In the genomic region with DNA sequence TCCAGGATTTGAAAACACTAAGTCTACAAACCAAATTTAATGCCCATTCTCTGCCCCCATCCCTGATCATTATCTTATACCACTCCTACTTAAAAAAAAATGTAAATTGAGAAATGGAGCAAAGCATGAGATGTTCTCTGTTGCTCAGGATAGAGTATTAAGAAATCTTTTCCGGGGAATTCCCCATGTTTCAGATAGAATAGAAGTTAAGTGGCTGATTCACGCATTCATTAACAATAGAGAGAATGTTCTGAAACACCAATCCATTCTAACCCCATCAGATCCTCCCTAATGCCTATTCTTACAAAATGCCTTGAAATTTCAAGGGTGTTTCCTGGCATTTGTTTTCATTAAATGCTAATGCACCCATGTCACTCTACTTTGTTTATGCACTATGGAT, we compare ENCODE assay signal across 20 cellular contexts.
A peak's percentile ranks its signal among the peaks of the same experiment; 100 is the strongest.
DNase-seq lines count a peak whose midpoint lies in the region; ATAC-seq and TF ChIP-seq lines count a peak whose summit lies in the region.
"Had no signal": no experiment of that assay in that cellular context is flagged by ENCODE, and none has a peak within 500 bp of the region (broad histone marks: within the 10 kb centered on the region; RNA-seq: fewer than 3 reads in every experiment).

No MANE protein-coding gene starts in this region.

- no peaks in the 10 kb centered on the region for H3K27me3 ChIP-seq in breast epithelium
- H3K27me3 ChIP-seq in naive thymus-derived CD4-positive, alpha-beta T cell (ENCODE audit: control insufficient read depth in 2 of 2, insufficient read depth in 2 of 2, low read length in 2 of 2) = no peaks in the 10 kb centered on the region
- H3K27me3 ChIP-seq: tibial nerve had no signal

- H3K36me3 ChIP-seq in breast epithelium = no peaks in the 10 kb centered on the region
- H3K36me3 ChIP-seq in naive thymus-derived CD4-positive, alpha-beta T cell (ENCODE audit: control insufficient read depth in 2 of 3, insufficient read depth in 3 of 3, low read length in 3 of 3) = no peaks in the 10 kb centered on the region
- H3K36me3 ChIP-seq: tibial nerve had no signal

- POLR2A ChIA-PET in MCF 10A (lab: Yijun Ruan, JAX) = interaction anchor here (2.1 to 4.4 kb wide), 2 partner anchors 38 to 86 kb away, joined by 14 to 21 read pairs; no protein-coding TSS in a partner anchor
- POLR2A ChIA-PET in naive thymus-derived CD4-positive, alpha-beta T cell (lab: Charles Lee) = no interaction called here

- no peaks in the 10 kb centered on the region for H3K9me3 ChIP-seq in breast epithelium
- H3K9me3 ChIP-seq in naive thymus-derived CD4-positive, alpha-beta T cell (ENCODE audit: control insufficient read depth in 2 of 3, low read length in 3 of 3) = no peaks in the 10 kb centered on the region
- H3K9me3 ChIP-seq: tibial nerve had no signal

- no peak for TF ChIP-seq POLR2A in breast epithelium (IDR thresholded peaks at IDR 0.05)

- no peaks in the 10 kb centered on the region for H3K27me3 Mint-ChIP-seq in MCF 10A (ENCODE audit: insufficient read depth, unreplicated experiment)
- peaks cover 0 to 9% (median 0%) of the 10 kb centered on the region in 5 donors for H3K27me3 Mint-ChIP-seq in naive thymus-derived CD4-positive, alpha-beta T cell
- H3K27me3 Mint-ChIP-seq: CD4-positive, CD25-positive, alpha-beta regulatory T cell; stimulated activated naive B cell treated with anti-CD40 and anti-IgM and Interleukin-4, amounts not matched to agents 10 μg/mL and 1 μg/mL and 100 μg/mL, for 72 hours had no signal

- no peak overlapping the region for H3K4me3 Mint-ChIP-seq in MCF 10A (ENCODE audit: unreplicated experiment)
- no peak overlapping the region for H3K4me3 Mint-ChIP-seq in naive thymus-derived CD4-positive, alpha-beta T cell
- H3K4me3 Mint-ChIP-seq: activated CD4-positive, alpha-beta T cell treated with anti-CD3 and anti-CD28 coated beads, Interleukin-2, amount 10 ng/mL, durations not matched to agents 24 days and 14 days; CD4-positive, CD25-positive, alpha-beta regulatory T cell; natural killer cell; stimulated activated naive B cell treated with anti-CD40 and anti-IgM and Interleukin-4, amounts not matched to agents 10 μg/mL and 1 μg/mL and 100 μg/mL, for 72 hours had no signal

- H3K27ac ChIP-seq in breast epithelium = no peak overlapping the region
- H3K27ac ChIP-seq in naive thymus-derived CD4-positive, alpha-beta T cell (ENCODE audit: low read depth, low read length) = no peak overlapping the region
- H3K27ac ChIP-seq: tibial nerve had no signal

- no peak overlapping the region for H3K4me3 ChIP-seq in breast epithelium
- no peak overlapping the region for H3K4me3 ChIP-seq in naive thymus-derived CD4-positive, alpha-beta T cell (ENCODE audit: low read length)
- H3K4me3 ChIP-seq: tibial nerve had no signal

- CTCF ChIA-PET in MCF 10A (lab: Yijun Ruan, JAX) = interaction anchor here (0.5 to 0.7 kb wide), 2 partner anchors 169 to 877 kb away, joined by 3 to 4 read pairs; no protein-coding TSS in a partner anchor
- CTCF ChIA-PET in naive thymus-derived CD4-positive, alpha-beta T cell (lab: Charles Lee) = no interaction called here

- peak; percentile 91 for DNase-seq in MCF 10A (ENCODE audit: unreplicated experiment)
- no peak for DNase-seq in breast epithelium (ENCODE audit: low spot score in 2 of 2)
- DNase-seq in astrocyte of the hippocampus (ENCODE audit: low read depth, low spot score) = peak; percentile 43
- peak; percentile 37 for DNase-seq in glomerular endothelial cell (ENCODE audit: extremely low read depth, low read depth, low spot score)
- DNase-seq in NCI-H1417 (lab: John Stamatoyannopoulos, UW) = no peak
- no peak for DNase-seq in naive thymus-derived CD4-positive, alpha-beta T cell
- DNase-seq: activated CD4-positive, alpha-beta T cell treated with anti-CD3 and anti-CD28 coated beads, Interleukin-2, amount 10 ng/mL, durations not matched to agents 24 days and 14 days; activated naive CD4-positive, alpha-beta T cell treated with Interleukin-2 at 50 U/mL for 16 hours; CD4-positive, CD25-positive, alpha-beta regulatory T cell; effector CD8-positive, alpha-beta T cell; HCEC 1CT; MM.1S; natural killer cell; NCI-H2029; NCI-H524; stimulated activated CD4-positive, alpha-beta T cell treated with anti-CD3 and anti-CD28 coated beads, Interleukin-12 subunit alpha, Interleukin-12 subunit beta, amount 100 ng/mL, for 4 hours; stimulated activated naive B cell treated with anti-CD40 and anti-IgM and Interleukin-4, amounts not matched to agents 10 μg/mL and 1 μg/mL and 100 μg/mL, for 72 hours had no signal

- H3K4me1 ChIP-seq in breast epithelium = no peaks in the 10 kb centered on the region
- H3K4me1 ChIP-seq in naive thymus-derived CD4-positive, alpha-beta T cell (ENCODE audit: control insufficient read depth in 2 of 2, insufficient read depth in 2 of 2, low read length in 2 of 2) = no peaks in the 10 kb centered on the region

- no peak overlapping the region for H3K27ac Mint-ChIP-seq in MCF 10A (ENCODE audit: low read depth, unreplicated experiment)
- no peak overlapping the region for H3K27ac Mint-ChIP-seq in naive thymus-derived CD4-positive, alpha-beta T cell
- H3K27ac Mint-ChIP-seq: activated CD4-positive, alpha-beta T cell treated with anti-CD3 and anti-CD28 coated beads, Interleukin-2, amount 10 ng/mL, durations not matched to agents 24 days and 14 days; CD4-positive, CD25-positive, alpha-beta regulatory T cell; natural killer cell; stimulated activated naive B cell treated with anti-CD40 and anti-IgM and Interleukin-4, amounts not matched to agents 10 μg/mL and 1 μg/mL and 100 μg/mL, for 72 hours had no signal

- no peaks in the 10 kb centered on the region for H3K36me3 Mint-ChIP-seq in MCF 10A (ENCODE audit: insufficient read depth, unreplicated experiment)
- no peaks in the 10 kb centered on the region for H3K36me3 Mint-ChIP-seq in naive thymus-derived CD4-positive, alpha-beta T cell
- H3K36me3 Mint-ChIP-seq: CD4-positive, CD25-positive, alpha-beta regulatory T cell; natural killer cell; stimulated activated naive B cell treated with anti-CD40 and anti-IgM and Interleukin-4, amounts not matched to agents 10 μg/mL and 1 μg/mL and 100 μg/mL, for 72 hours had no signal

- H3K9me3 Mint-ChIP-seq in MCF 10A (ENCODE audit: unreplicated experiment) = no peaks in the 10 kb centered on the region
- no peaks in the 10 kb centered on the region for H3K9me3 Mint-ChIP-seq in naive thymus-derived CD4-positive, alpha-beta T cell
- H3K9me3 Mint-ChIP-seq: activated CD4-positive, alpha-beta T cell treated with anti-CD3 and anti-CD28 coated beads, Interleukin-2, amount 10 ng/mL, durations not matched to agents 24 days and 14 days; natural killer cell had no signal

- peaks cover 6% of the 10 kb centered on the region for H3K4me1 Mint-ChIP-seq in MCF 10A (ENCODE audit: insufficient read depth, unreplicated experiment)
- H3K4me1 Mint-ChIP-seq in naive thymus-derived CD4-positive, alpha-beta T cell = peaks cover 0 to 10% (median 8%) of the 10 kb centered on the region in 7 donors

- TF ChIP-seq CTCF in MCF 10A (IDR thresholded peaks at IDR 0.05; ENCODE audit: unreplicated experiment) (no peak), breast epithelium (IDR thresholded peaks at IDR 0.05) (no peak)

- intact Hi-C loops in MCF 10A (cut with micrococcal nuclease) = loop anchor here (10.0 kb wide), 1 partner anchor 431 kb away; no protein-coding TSS in a partner anchor
- intact Hi-C loops in breast epithelium (cut with DNase I; ENCODE audit: low total_unique reads) = no loop called here
- intact Hi-C loops in naive thymus-derived CD4-positive, alpha-beta T cell (cut with micrococcal nuclease) = no loop called here

- ATAC-seq in HG03354 (IDR thresholded peaks at IDR 0.05; ENCODE audit: poor library complexity, severe bottlenecking, unreplicated experiment) (no peak), HG03442 (IDR thresholded peaks at IDR 0.05; ENCODE audit: unreplicated experiment) (no peak)
- ATAC-seq in naive thymus-derived CD4-positive, alpha-beta T cell = no peak
- ATAC-seq: natural killer cell; stimulated activated naive B cell treated with anti-CD40 and anti-IgM and Interleukin-4, amounts not matched to agents 10 μg/mL and 1 μg/mL and 100 μg/mL, for 72 hours had no signal

- no TSS peak for BruUV-seq in MCF 10A (replicated peaks; lab: Mats Ljungman, UMichigan)

Comparison
In these comparisons a context has a peak if more than half of its experiments do, and no peak if none do; other contexts are left out.
1. DNase-seq: peak in MCF 10A (single experiment), astrocyte of the hippocampus (single experiment) and glomerular endothelial cell (single experiment); none in breast epithelium (0 of 2), NCI-H1417 (0 of 3) and naive thymus-derived CD4-positive, alpha-beta T cell (0 of 9).